ENCODE assay signal across 21 cellular contexts in the genomic region with DNA sequence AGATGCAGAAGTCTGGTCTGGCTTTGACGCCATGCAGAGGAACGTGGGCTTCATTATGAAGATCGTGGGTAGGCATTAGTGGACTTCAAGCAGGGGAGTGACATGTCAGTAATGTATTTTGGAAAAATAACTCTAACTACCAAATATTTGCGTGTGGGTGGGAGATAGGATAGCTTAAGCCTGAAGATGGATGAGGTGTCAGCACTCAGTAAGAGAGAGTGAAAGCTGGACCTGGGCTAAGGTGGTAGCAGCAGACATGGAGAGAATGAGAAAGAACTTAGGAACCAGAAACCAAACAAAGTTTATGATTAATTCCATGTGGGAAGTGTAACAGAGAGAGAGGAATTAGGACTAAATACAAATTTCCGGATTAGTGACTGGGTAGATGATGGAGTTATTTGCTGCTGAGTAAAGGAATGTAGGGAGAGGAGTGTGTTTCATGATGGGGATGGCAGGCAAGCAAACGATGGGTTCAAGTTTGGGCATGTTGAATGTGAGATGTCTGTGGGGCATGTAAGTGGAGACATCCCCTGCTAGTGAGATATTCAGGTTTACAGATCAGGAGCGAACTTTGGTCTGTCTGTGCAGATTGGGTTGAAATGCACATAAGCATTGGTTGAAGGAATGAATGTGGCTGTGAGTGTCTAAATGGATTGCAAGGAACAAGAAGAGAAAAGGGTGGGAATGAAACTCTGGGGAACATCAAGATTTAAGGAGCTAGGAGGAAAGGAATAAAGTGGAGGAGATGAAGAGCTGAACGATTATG.
"Had no signal": no experiment of that assay in that cellular context is flagged by ENCODE, and none has a peak within 500 bp of the region (broad histone marks: within the 10 kb centered on the region; RNA-seq: fewer than 3 reads in every experiment).

No MANE protein-coding gene starts in this region.

- ATAC-seq: activated CD8-positive, alpha-beta T cell treated with anti-CD3 and anti-CD28 coated beads, Interleukin-2, amount 10 ng/mL, durations not matched to agents 7 days and 5 days; lower lobe of right lung had no signal

- H3K36me3 ChIP-seq: brain microvascular endothelial cell, esophagus muscularis mucosa, lower lobe of right lung had no signal

- H3K27me3 ChIP-seq: brain microvascular endothelial cell, esophagus muscularis mucosa had no signal

- H3K4me3 ChIP-seq: esophagus muscularis mucosa, lower lobe of right lung had no signal

- DNase-seq: activated CD4-positive, alpha-beta T cell treated with anti-CD3 and anti-CD28 coated beads, Interleukin-2, amount 10 ng/mL, durations not matched to agents 24 days and 14 days; activated CD8-positive, alpha-beta T cell treated with anti-CD3 and anti-CD28 coated beads, Interleukin-2, amount 10 ng/mL, durations not matched to agents 7 days and 5 days; activated naive CD4-positive, alpha-beta T cell treated with Interleukin-2 at 50 U/mL for 16 hours; activated naive CD8-positive, alpha-beta T cell treated with anti-CD3 and anti-CD28 coated beads, Interleukin-2, amount 10 ng/mL, durations not matched to agents 7 days and 5 days; activated T-cell treated with anti-CD3 and anti-CD28 coated beads, Interleukin-2, amount 50 U/mL, for 24 hours; brain microvascular endothelial cell; cerebellar nuclear complex; cortex of kidney; foreskin fibroblast; hippocampal formation; left colon; lower lobe of right lung; midbrain; posterior cingulate gyrus; retina; stimulated activated CD4-positive, alpha-beta T cell treated with anti-CD3 and anti-CD28 coated beads, Interleukin-12 subunit alpha, Interleukin-12 subunit beta, amount 100 ng/mL, for 4 hours; stimulated activated CD4-positive, alpha-beta T cell treated with anti-CD3 and anti-CD28 coated beads, Interleukin-1b, Interleukin-23, amount 100 ng/mL, for 48 hours; stimulated activated CD8-positive, alpha-beta memory T cell treated with anti-CD3 and anti-CD28 coated beads, Interleukin-4, amount 100 ng/mL, for 48 hours; stimulated activated naive CD4-positive, alpha-beta T cell; T1000 had no signal

- H3K9me3 ChIP-seq: esophagus muscularis mucosa, lower lobe of right lung had no signal

- H3K27ac ChIP-seq: brain microvascular endothelial cell, esophagus muscularis mucosa, lower lobe of right lung had no signal
